In the genomic region with DNA sequence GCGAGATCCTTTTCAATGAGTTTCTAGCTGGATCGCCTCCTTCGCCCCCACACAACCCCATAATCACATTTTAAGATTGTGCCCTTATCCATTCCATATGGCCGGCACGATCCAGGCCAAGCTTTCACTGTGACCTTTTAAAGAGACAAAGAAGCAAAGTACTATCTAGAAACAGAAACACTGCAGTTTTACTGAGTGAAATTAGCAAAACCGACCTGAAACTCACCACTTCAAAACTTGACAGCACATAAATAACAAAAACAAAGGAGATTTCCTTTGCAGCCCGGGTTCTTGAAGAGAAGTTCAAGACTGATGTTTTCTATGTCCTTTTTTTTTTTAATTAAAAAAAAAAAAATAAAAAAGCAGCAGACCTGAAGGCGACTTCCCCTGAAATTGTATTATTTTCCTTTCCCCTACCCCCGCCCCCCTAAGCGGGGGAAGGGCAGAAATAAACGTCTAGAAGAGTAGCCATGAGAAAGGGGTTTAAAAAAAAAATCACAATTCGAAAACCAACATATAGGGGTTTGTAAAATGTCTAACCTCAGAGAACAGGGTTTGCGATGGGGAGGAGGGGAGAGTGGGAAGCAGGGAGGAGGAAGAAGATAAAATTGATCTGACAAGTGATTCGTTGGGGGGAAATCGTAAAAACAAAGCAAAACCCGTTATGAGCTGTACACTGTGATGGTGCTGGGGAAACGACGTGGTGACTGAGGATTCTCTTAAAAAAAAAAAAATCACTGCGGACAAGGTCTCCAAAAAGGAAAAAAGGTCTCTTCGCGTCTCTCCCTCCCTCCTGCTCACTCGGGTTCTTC, we compare ENCODE assay signal across 8 cellular contexts.
A peak's percentile ranks its signal among the peaks of the same experiment; 100 is the strongest.
DNase-seq lines count a peak whose midpoint lies in the region; ATAC-seq and TF ChIP-seq lines count a peak whose summit lies in the region.

No MANE protein-coding gene starts in this region.

- no peaks in the 10 kb centered on the region for H3K9me3 ChIP-seq in SU-DHL-6 (ENCODE audit: insufficient read depth, low read length)

- DNase-seq in ELR (ENCODE audit: low read depth) (peak; percentile 53), coronary artery (ENCODE audit: low spot score) (no peak), NCI-H2196 (lab: John Stamatoyannopoulos, UW; ENCODE audit: unreplicated experiment) (no peak)
- DNase-seq in stimulated activated CD4-positive, alpha-beta T cell treated with anti-CD3 and anti-CD28 coated beads, Interleukin-1b, Interleukin-23, amount 100 ng/mL, for 48 hours = peak; percentile 50

- no peak overlapping the region for H2AFZ ChIP-seq in SU-DHL-6 (ENCODE audit: low read depth, low read length, severe bottlenecking)

- TF ChIP-seq CTCF in SU-DHL-6 (IDR thresholded peaks at IDR 0.05; ENCODE audit: insufficient read depth, low read length, poor library complexity, severe bottlenecking) (no peak), coronary artery (IDR thresholded peaks at IDR 0.05) (no peak)

- peak overlapping the region; percentile 56; the same call in 1 of the 2 replicates for H3K9ac ChIP-seq in SU-DHL-6 (ENCODE audit: low read length)

- peaks cover 12% of the 10 kb centered on the region for H3F3A ChIP-seq in SU-DHL-6 (ENCODE audit: insufficient read depth)

- H3K27me3 ChIP-seq in SU-DHL-6 (ENCODE audit: low read length) (no peaks in the 10 kb centered on the region), layer of hippocampus (ENCODE audit: control insufficient read depth, insufficient read depth, low read length) (no peaks in the 10 kb centered on the region)

- peak overlapping the region; percentile 72 for H3K4me3 ChIP-seq in SU-DHL-6 (ENCODE audit: insufficient read depth, low read length, poor library complexity, severe bottlenecking)
- H3K4me3 ChIP-seq in coronary artery = peak overlapping the region; percentile 96

- H3K36me3 ChIP-seq in SU-DHL-6 (ENCODE audit: low read length) = no peaks in the 10 kb centered on the region

- H3K4me2 ChIP-seq in SU-DHL-6 (ENCODE audit: low read depth, low read length, poor library complexity, severe bottlenecking) = peak overlapping the region; percentile 93

- 0 out of 2 replicates have a peak, but pooled peaks cover 3% of the 10 kb centered on the region for H4K20me1 ChIP-seq in SU-DHL-6 (ENCODE audit: low read depth, low read length)

- H3K9me2 ChIP-seq in SU-DHL-6 (replicated peaks; ENCODE audit: insufficient read depth, low read length) = no peaks in the 10 kb centered on the region

- ATAC-seq in GM21360 (IDR thresholded peaks at IDR 0.05; ENCODE audit: unreplicated experiment) = peak; percentile 87
- ATAC-seq in HG03558 (IDR thresholded peaks at IDR 0.05; ENCODE audit: extremely low read depth, unreplicated experiment) = peak; percentile 93

- no peak overlapping the region for H3K27ac ChIP-seq in SU-DHL-6 (ENCODE audit: low read depth, low read length)
- H3K27ac ChIP-seq in coronary artery = peak overlapping the region; percentile 90 to 94
- peak overlapping the region; percentile 69 for H3K27ac ChIP-seq in layer of hippocampus (ENCODE audit: low read depth, low read length)

- no peaks in the 10 kb centered on the region for H3K79me2 ChIP-seq in SU-DHL-6 (ENCODE audit: insufficient read depth, low read length)

Comparison
In these comparisons a context has a peak if more than half of its experiments do, and no peak if none do; other contexts are left out.
1. DNase-seq: peak in ELR (single experiment) and stimulated activated CD4-positive, alpha-beta T cell treated with anti-CD3 and anti-CD28 coated beads, Interleukin-1b, Interleukin-23, amount 100 ng/mL, for 48 hours (single experiment); none in coronary artery (single experiment) and NCI-H2196 (single experiment).